Comparison of ENCODE assay signal across 15 cellular contexts in the genomic region with DNA sequence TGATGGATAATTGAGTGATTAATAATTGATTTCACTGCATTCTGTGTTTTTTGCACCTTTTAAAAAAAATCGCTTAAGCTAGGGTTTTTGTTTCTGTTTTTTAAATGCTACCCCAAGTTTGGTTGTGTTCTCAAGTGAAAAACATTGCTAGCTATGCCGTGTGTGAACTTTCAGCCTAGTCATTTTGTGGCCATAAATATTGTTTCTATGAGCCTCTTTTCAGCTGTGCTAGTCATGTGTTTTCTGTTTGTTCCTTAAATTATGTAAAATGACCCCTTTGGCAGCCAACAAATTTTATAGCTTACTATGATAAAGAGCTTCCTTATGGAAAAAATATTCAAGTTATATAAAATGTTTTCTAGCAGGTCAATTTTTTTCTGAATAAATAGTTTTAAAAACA. TPM values are rescaled to one million over a fixed set of nuclear protein-coding genes. Genes with fewer than 3 reads are reported as not detected.
A peak's percentile ranks its signal among the peaks of the same experiment; 100 is the strongest.
DNase-seq lines count a peak whose midpoint lies in the region; ATAC-seq and TF ChIP-seq lines count a peak whose summit lies in the region.
"Had no signal": no experiment of that assay in that cellular context is flagged by ENCODE, and none has a peak within 500 bp of the region (broad histone marks: within the 10 kb centered on the region; RNA-seq: fewer than 3 reads in every experiment).

No MANE protein-coding gene starts in this region.

- H3K4me3 Mint-ChIP-seq in GM23338: no peak overlapping the region
- H3K4me3 Mint-ChIP-seq: CD14-positive monocyte; CD8-positive, alpha-beta memory T cell had no signal

- ATAC-seq in GM23338 (no peak), HG03196 (IDR thresholded peaks at IDR 0.05; ENCODE audit: unreplicated experiment) (no peak), GM19463 (IDR thresholded peaks at IDR 0.05; ENCODE audit: unreplicated experiment) (no peak)

- peaks cover 2% of the 10 kb centered on the region for H3K27me3 Mint-ChIP-seq in GM23338 (ENCODE audit: insufficient read depth, low read depth, poor library complexity)
- H3K27me3 Mint-ChIP-seq: CD8-positive, alpha-beta memory T cell had no signal

- peaks cover 18% of the 10 kb centered on the region; the same call in 2 of the 3 replicates for H3K36me3 Mint-ChIP-seq in GM23338 (ENCODE audit: low read depth)

- H3K36me3 ChIP-seq in GM23338 (ENCODE audit: insufficient read depth) (no peaks in the 10 kb centered on the region), SK-N-MC (ENCODE audit: insufficient read depth, low read length) (peaks cover 5% of the 10 kb centered on the region; the same call in 1 of the 2 replicates), osteoblast (ENCODE audit: insufficient read depth, low read length) (no peaks in the 10 kb centered on the region)

- H3K4me2 ChIP-seq in GM23338 (no peak overlapping the region), osteoblast (ENCODE audit: insufficient read depth, low read length) (no peak overlapping the region)

- H2AFZ ChIP-seq in GM23338 (no peak overlapping the region), osteoblast (ENCODE audit: low read length) (no peak overlapping the region)
- H2AFZ ChIP-seq: GM23248 had no signal

- H3K4me1 ChIP-seq in GM23338 (ENCODE audit: insufficient read depth) (peaks cover 49% of the 10 kb centered on the region), osteoblast (ENCODE audit: insufficient read depth, low read length) (no peaks in the 10 kb centered on the region)
- H3K4me1 ChIP-seq: Caco-2 had no signal

- no peak overlapping the region for H3K4me3 ChIP-seq in GM23338
- peak overlapping the region; percentile 56 for H3K4me3 ChIP-seq in SK-N-MC
- H3K4me3 ChIP-seq in osteoblast (ENCODE audit: insufficient read depth, low read length): no peak overlapping the region
- H3K4me3 ChIP-seq: GM23248 had no signal

- peak overlapping the region; percentile 23 for H3K9ac ChIP-seq in SK-N-MC (ENCODE audit: insufficient read length)
- H3K9ac ChIP-seq: GM23248 had no signal

- no peak for DNase-seq in GM23338 (ENCODE audit: low spot score)
- peak; percentile 1 to 45 for DNase-seq in NOMO-1 (lab: John Stamatoyannopoulos, UW; ENCODE audit: unreplicated experiment in 2 of 2)
- no peak for DNase-seq in SK-N-MC (ENCODE audit: low read depth, low spot score)
- DNase-seq in osteoblast (ENCODE audit: insufficient read length, low spot score, missing footprints): peak; percentile 35
- no peak for DNase-seq in retina
- DNase-seq: Caco-2; CD8-positive, alpha-beta memory T cell; DMS53; GF-D8; GM23248; H7; IMR-90 had no signal

- H3K27me3 ChIP-seq in GM23338 (ENCODE audit: insufficient read depth) (no peaks in the 10 kb centered on the region), osteoblast (ENCODE audit: insufficient read depth, low read length) (no peaks in the 10 kb centered on the region)

- H3K27ac ChIP-seq in GM23338 (ENCODE audit: low read depth) (no peak overlapping the region), SK-N-MC (peak overlapping the region; percentile 77; the same call in 1 of the 2 replicates), osteoblast (ENCODE audit: low read depth, low read length) (no peak overlapping the region)
- H3K27ac ChIP-seq: GM23248 had no signal

- peak overlapping the region; percentile 33; the same call in 1 of the 2 replicates for H3K27ac Mint-ChIP-seq in GM23338

- TF ChIP-seq CTCF in GM23338 (conservative IDR thresholded peaks at IDR 0.05; ENCODE audit: low read depth in 2 of 2) (no peak), osteoblast (IDR thresholded peaks at IDR 0.05; ENCODE audit: extremely low read depth, low read depth, low read length) (no peak)

- H3K9me2 ChIP-seq in GM23338 (ENCODE audit: insufficient read depth): no peaks in the 10 kb centered on the region

- H3K4me1 Mint-ChIP-seq in GM23338: peaks cover 60% of the 10 kb centered on the region

- H3F3A ChIP-seq in GM23338 (replicated peaks; ENCODE audit: low read depth): no peaks in the 10 kb centered on the region

- H3K79me2 ChIP-seq in GM23338 (replicated peaks; ENCODE audit: insufficient read depth) (peaks cover 95% of the 10 kb centered on the region), osteoblast (ENCODE audit: insufficient read depth, low read length) (no peaks in the 10 kb centered on the region)

- H4K20me1 ChIP-seq in GM23338 (replicated peaks; ENCODE audit: insufficient read depth) (no peaks in the 10 kb centered on the region), osteoblast (ENCODE audit: insufficient read depth, low read length) (no peaks in the 10 kb centered on the region)

- H3K9me3 ChIP-seq in SK-N-MC (ENCODE audit: low read depth, low read length) (no peaks in the 10 kb centered on the region), osteoblast (ENCODE audit: low read depth, low read length) (no peaks in the 10 kb centered on the region)
- H3K9me3 ChIP-seq: Caco-2 had no signal

- no peaks in the 10 kb centered on the region for H3K9me3 Mint-ChIP-seq in GM23338
- H3K9me3 Mint-ChIP-seq: CD8-positive, alpha-beta memory T cell had no signal

TF ChIP-seq in GM23338, 12 proteins besides CTCF, POLR2A, EP300 and RAD21:
- TF ChIP-seq EZH2 (IDR thresholded peaks at IDR 0.05; ENCODE audit: low read depth, unreplicated experiment): no peak
- no peak for TF ChIP-seq EZH2phosphoT487 (IDR thresholded peaks at IDR 0.05; ENCODE audit: unreplicated experiment)
- no peak for TF ChIP-seq CREB1 (CRISPR knock-in tag; IDR thresholded peaks at IDR 0.05; ENCODE audit: low read depth)
- no peak for TF ChIP-seq POLR2AphosphoS5 (IDR thresholded peaks at IDR 0.05; ENCODE audit: low read depth)
- TF ChIP-seq, protein P1, sequence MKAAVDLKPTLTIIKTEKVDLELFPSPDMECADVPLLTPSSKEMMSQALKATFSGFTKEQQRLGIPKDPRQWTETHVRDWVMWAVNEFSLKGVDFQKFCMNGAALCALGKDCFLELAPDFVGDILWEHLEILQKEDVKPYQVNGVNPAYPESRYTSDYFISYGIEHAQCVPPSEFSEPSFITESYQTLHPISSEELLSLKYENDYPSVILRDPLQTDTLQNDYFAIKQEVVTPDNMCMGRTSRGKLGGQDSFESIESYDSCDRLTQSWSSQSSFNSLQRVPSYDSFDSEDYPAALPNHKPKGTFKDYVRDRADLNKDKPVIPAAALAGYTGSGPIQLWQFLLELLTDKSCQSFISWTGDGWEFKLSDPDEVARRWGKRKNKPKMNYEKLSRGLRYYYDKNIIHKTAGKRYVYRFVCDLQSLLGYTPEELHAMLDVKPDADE (IDR thresholded peaks at IDR 0.05): no peak
- no peak for TF ChIP-seq ZNF114 (CRISPR knock-in tag; IDR thresholded peaks at IDR 0.05)
- TF ChIP-seq NANOG (IDR thresholded peaks at IDR 0.05; ENCODE audit: borderline replicate concordance): no peak

RNA-seq across cellular contexts. Expression of a gene that starts 59.1 kb away (rescaled TPM):
- total RNA-seq in GM23338 (2014; rRNA removed; shearing (Covaris generic)): 64.2 and 72.2 TPM in 2 replicates
- polyA plus RNA-seq in GM23338 (2016; fragmentation: Nextera tagmentation; extraction: Ambion mirVana): 28.9 and 31.8 TPM in 2 replicates
- total RNA-seq in osteoblast: 18.8 and 22.7 TPM in 2 replicates

Comparison
In these comparisons a context has a peak if more than half of its experiments do, and no peak if none do; other contexts are left out.
1. DNase-seq: peak in NOMO-1 (2 of 2) and osteoblast (single experiment); none in GM23338 (single experiment), SK-N-MC (single experiment) and retina (single experiment).